15 cellular contexts compared by ENCODE assay signal in genomic region chr5:146904890-146905289, GRCh38. TPM values are rescaled to one million over a fixed set of nuclear protein-coding genes. Genes with fewer than 3 reads are reported as not detected.
A peak's percentile ranks its signal among the peaks of the same experiment; 100 is the strongest.
DNase-seq lines count a peak whose midpoint lies in the region; ATAC-seq lines count a peak whose summit lies in the region.
"Had no signal": no experiment of that assay in that cellular context is flagged by ENCODE, and none has a peak within 500 bp of the region (broad histone marks: within the 10 kb centered on the region; RNA-seq: fewer than 3 reads in every experiment).

No MANE protein-coding gene starts in this region.

- H3K9me3 Mint-ChIP-seq in stimulated activated effector memory CD8-positive, alpha-beta T cell treated with anti-CD3 and anti-CD28 coated beads, Interleukin-12 subunit alpha, Interleukin-12 subunit beta, amount 100 ng/mL, for 72 hours, result peaks cover 3% of the 10 kb centered on the region
- H3K9me3 Mint-ChIP-seq: CD4-positive, alpha-beta T cell; CD8-positive, alpha-beta T cell had no signal

- in situ Hi-C loops in G401 (cut with HindIII; ENCODE audit: low sequenced_read_pairs), result no loop called here

- H3K27ac Mint-ChIP-seq in stimulated activated effector memory CD8-positive, alpha-beta T cell treated with anti-CD3 and anti-CD28 coated beads, Interleukin-12 subunit alpha, Interleukin-12 subunit beta, amount 100 ng/mL, for 72 hours, result no peak overlapping the region
- H3K27ac Mint-ChIP-seq: B cell; CD4-positive, alpha-beta T cell; CD8-positive, alpha-beta T cell had no signal

- peak; percentile 53 for ATAC-seq in GM19035 (IDR thresholded peaks at IDR 0.05; ENCODE audit: unreplicated experiment)
- peak; percentile 51 for ATAC-seq in HG03520 (IDR thresholded peaks at IDR 0.05; ENCODE audit: unreplicated experiment)
- peak; percentile 37 for ATAC-seq in stimulated activated effector memory CD8-positive, alpha-beta T cell treated with anti-CD3 and anti-CD28 coated beads, Interleukin-12 subunit alpha, Interleukin-12 subunit beta, amount 100 ng/mL, for 72 hours
- ATAC-seq: A549; CD8-positive, alpha-beta T cell; GM12878 had no signal

- H3K4me3 Mint-ChIP-seq in stimulated activated effector memory CD8-positive, alpha-beta T cell treated with anti-CD3 and anti-CD28 coated beads, Interleukin-12 subunit alpha, Interleukin-12 subunit beta, amount 100 ng/mL, for 72 hours, result no peak overlapping the region
- H3K4me3 Mint-ChIP-seq: B cell; CD4-positive, alpha-beta T cell; CD8-positive, alpha-beta T cell had no signal

- peaks cover 6% of the 10 kb centered on the region for H3K4me1 Mint-ChIP-seq in stimulated activated effector memory CD8-positive, alpha-beta T cell treated with anti-CD3 and anti-CD28 coated beads, Interleukin-12 subunit alpha, Interleukin-12 subunit beta, amount 100 ng/mL, for 72 hours
- H3K4me1 Mint-ChIP-seq: B cell had no signal

- H3K36me3 Mint-ChIP-seq in stimulated activated effector memory CD8-positive, alpha-beta T cell treated with anti-CD3 and anti-CD28 coated beads, Interleukin-12 subunit alpha, Interleukin-12 subunit beta, amount 100 ng/mL, for 72 hours, result no peaks in the 10 kb centered on the region
- H3K36me3 Mint-ChIP-seq: CD8-positive, alpha-beta T cell had no signal

- no peak for DNase-seq in stimulated activated effector memory CD8-positive, alpha-beta T cell treated with anti-CD3 and anti-CD28 coated beads, Interleukin-12 subunit alpha, Interleukin-12 subunit beta, amount 100 ng/mL, for 72 hours (ENCODE audit: low spot score in 2 of 2)
- no peak for DNase-seq in G401 (ENCODE audit: low spot score)
- DNase-seq in SKM-1 treated with dmso at 0.1 percent for 144 hours (lab: John Stamatoyannopoulos, UW; ENCODE audit: unreplicated experiment), result no peak
- DNase-seq: AML-193; Caco-2; Calu3; CD4-positive, alpha-beta T cell; CD8-positive, alpha-beta T cell; DMS79 treated with DMSO at 0.1 percent for 48 hours; GDM1 had no signal

RNA-seq across cellular contexts. Expression of gene PPP2R2B, which starts 26.3 kb away (rescaled TPM):
- not detected in 2 replicates for total RNA-seq in G401 (2014; rRNA removed; shearing (Covaris generic))
- total RNA-seq: B cell, Calu3, GM12878 had no signal
